ENCODE assay signal across 24 cellular contexts in genomic region chr9:33908749-33909148, GRCh38.
"Had no signal": no experiment of that assay in that cellular context is flagged by ENCODE, and none has a peak within 500 bp of the region (broad histone marks: within the 10 kb centered on the region; RNA-seq: fewer than 3 reads in every experiment).

No MANE protein-coding gene starts in this region.

- ATAC-seq: T-cell had no signal

- H3K27me3 Mint-ChIP-seq: T-cell had no signal

- H3K27me3 ChIP-seq: MG63, SJSA1 had no signal

- FAIRE-seq: HTR-8/SVneo, RCC 7860 had no signal

- H3K4me3 Mint-ChIP-seq: T-cell had no signal

- H3K27ac ChIP-seq: HL-60, SJSA1 had no signal

- H3K9me3 Mint-ChIP-seq: T-cell had no signal

- DNase-seq: Karpas-422, KG1, MG63, NCI-H1092 treated with DMSO at 0.1 percent for 48 hours, NCI-H1436, NCI-H187, NCI-H2029, NCI-H2081 treated with DMSO at 0.1 percent for 48 hours, NCI-H2171, NCI-H226, NCI-H446, NCI-H510A, NCI-H524 treated with DMSO at 0.1 percent for 48 hours, NCI-H774, Right ventricle myocardium superior, RPMI8226, SIG-M5, SW 1271, T-cell had no signal

- H3K9me3 ChIP-seq: MG63, SJSA1 had no signal

- H3K4me3 ChIP-seq: MG63, SJSA1, SK-N-MC had no signal

- H3K4me1 ChIP-seq: SJSA1 had no signal
